27 cellular contexts compared by ENCODE assay signal in genomic region chr18:59393381-59393780, GRCh38.
"Had no signal": no experiment of that assay in that cellular context is flagged by ENCODE, and none has a peak within 500 bp of the region (broad histone marks: within the 10 kb centered on the region; RNA-seq: fewer than 3 reads in every experiment).

No MANE protein-coding gene starts in this region.

- H3K4me3 ChIP-seq: coronary artery, esophagus squamous epithelium, gastrocnemius medialis, heart right ventricle, left lung, lower lobe of right lung had no signal

- ATAC-seq: effector memory CD8-positive, alpha-beta T cell; esophagus mucosa; gastrocnemius medialis; heart right ventricle; left cardiac atrium; left lung; left ventricle myocardium superior; lower lobe of right lung had no signal

- DNase-seq: dermis blood vessel endothelial cell; effector CD8-positive, alpha-beta T cell; effector memory CD8-positive, alpha-beta T cell; endodermal cell; erythroblast; esophagus squamous epithelium; foreskin fibroblast; foreskin melanocyte; gastrocnemius medialis; glutamatergic neuron; head of caudate nucleus; heart right ventricle; hippocampal formation; left cardiac atrium; left lung; left ventricle myocardium superior; lower lobe of right lung; mammary epithelial cell; mesendoderm; midbrain had no signal

- H3K27ac ChIP-seq: coronary artery, epithelial cell of prostate, esophagus squamous epithelium, gastrocnemius medialis, heart right ventricle, left lung, lower lobe of right lung had no signal

- H3K27me3 ChIP-seq: gastrocnemius medialis had no signal

- H3K36me3 ChIP-seq: esophagus squamous epithelium, gastrocnemius medialis, heart right ventricle, left lung, lower lobe of right lung had no signal

- H3K9me3 ChIP-seq: esophagus squamous epithelium, gastrocnemius medialis, heart right ventricle, left lung, lower lobe of right lung had no signal

- H3K4me1 ChIP-seq: esophagus squamous epithelium, left lung, lower lobe of right lung had no signal

- FAIRE-seq: colon, endometrium, islet of Langerhans, keratinocyte had no signal
